1 cellular context compared by ENCODE assay signal in genomic region chr4:88791274-88791673, GRCh38.
TF ChIP-seq lines count a peak whose summit lies in the region.

No MANE protein-coding gene starts in this region.

TF ChIP-seq in K562, 482 proteins besides CTCF, POLR2A, EP300 and RAD21 (continued from another document):
- TF ChIP-seq THRA (IDR thresholded peaks at IDR 0.05) (no peak), DMBX1 (CRISPR knock-in tag; IDR thresholded peaks at IDR 0.05; ENCODE audit: borderline replicate concordance) (no peak), ZNF318 (IDR thresholded peaks at IDR 0.05; ENCODE audit: borderline replicate concordance in 1 of 2, low read depth in 1 of 2) (no peak), SMARCB1 (IDR thresholded peaks at IDR 0.05; ENCODE audit: insufficient read length, low read depth) (no peak), HDAC8 (tag; IDR thresholded peaks at IDR 0.05) (no peak), TAF7 (tag; IDR thresholded peaks at IDR 0.05) (no peak), MED1 (CRISPR knock-in tag; IDR thresholded peaks at IDR 0.05; ENCODE audit: borderline replicate concordance) (no peak), PTRF (tag; IDR thresholded peaks at IDR 0.05) (no peak), MLLT1 (IDR thresholded peaks at IDR 0.05) (no peak), TAF15 (IDR thresholded peaks at IDR 0.05; ENCODE audit: low read depth, low read length) (no peak), ZNF76 (CRISPR knock-in tag; IDR thresholded peaks at IDR 0.05; ENCODE audit: borderline replicate concordance) (no peak), ZNF121 (CRISPR knock-in tag; conservative IDR thresholded peaks at IDR 0.05) (no peak)
